In the genomic region with DNA sequence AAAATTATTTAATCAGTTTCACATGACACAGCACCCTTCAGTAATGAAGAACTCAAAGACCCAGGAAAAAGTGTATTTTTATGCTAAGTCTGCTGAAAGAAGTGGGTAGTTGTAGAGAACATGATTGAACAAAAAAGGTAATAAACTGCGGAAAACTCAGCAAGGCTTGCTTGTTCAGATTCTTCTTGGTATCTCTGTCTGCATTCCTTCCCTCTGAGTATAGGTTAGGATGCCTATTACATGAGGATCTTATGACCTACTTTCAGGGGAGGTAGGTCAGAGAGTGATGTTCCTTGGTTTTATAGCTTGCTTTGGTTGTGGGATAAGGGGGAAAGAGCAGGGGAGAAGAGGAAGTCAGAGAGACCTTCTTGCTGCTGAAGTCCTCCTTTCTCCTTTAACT, we compare ENCODE assay signal across 27 cellular contexts.
"Had no signal": no experiment of that assay in that cellular context is flagged by ENCODE, and none has a peak within 500 bp of the region (broad histone marks: within the 10 kb centered on the region; RNA-seq: fewer than 3 reads in every experiment).

No MANE protein-coding gene starts in this region.

- H3K27me3 Mint-ChIP-seq: activated CD4-positive, alpha-beta memory T cell treated with anti-CD3 and anti-CD28 coated beads, Interleukin-2, amount 10 ng/mL, durations not matched to agents 7 days and 5 days; activated CD4-positive, alpha-beta T cell treated with anti-CD3 and anti-CD28 coated beads, Interleukin-2, amount 10 ng/mL, durations not matched to agents 7 days and 5 days; activated naive CD8-positive, alpha-beta T cell; activated T-helper 17 cell treated with anti-CD3 and anti-CD28 coated beads, Interleukin-2, amount 50 U/mL, for 72 hours had no signal

- DNase-seq: activated CD4-positive, alpha-beta memory T cell treated with anti-CD3 and anti-CD28 coated beads, Interleukin-2, amount 10 ng/mL, durations not matched to agents 7 days and 5 days; activated CD4-positive, alpha-beta T cell treated with anti-CD3 and anti-CD28 coated beads for 1 hour; activated CD4-positive, alpha-beta T cell treated with anti-CD3 and anti-CD28 coated beads for 4 hours; activated CD4-positive, alpha-beta T cell treated with anti-CD3 and anti-CD28 coated beads, Interleukin-2, amount 10 ng/mL, durations not matched to agents 7 days and 5 days; activated CD4-positive, alpha-beta T cell treated with anti-CD3 and anti-CD28 coated beads, Interleukin-2, amount 50 U/mL, for 4 hours; activated CD8-positive, alpha-beta memory T cell treated with anti-CD3 and anti-CD28 coated beads for 24 hours; activated effector memory CD4-positive, alpha-beta T cell treated with Interleukin-2 at 50 U/mL for 16 hours; activated gamma-delta T cell treated with Interleukin-2 at 50 U/mL for 16 hours; activated naive CD4-positive, alpha-beta T cell treated with anti-CD3 and anti-CD28 coated beads, Interleukin-2, amount 50 U/mL, for 16 hours; activated naive CD4-positive, alpha-beta T cell treated with Interleukin-2 at 50 U/mL for 16 hours; activated T-cell treated with anti-CD3 and anti-CD28 coated beads, Interleukin-2, amount 50 U/mL, for 4 hours; amniotic stem cell; anterior cingulate cortex; body of pancreas; caudate nucleus; colonic mucosa; effector memory CD4-positive, alpha-beta T cell; endodermal cell; foreskin melanocyte; heart right ventricle; T-helper 2 cell had no signal

- H3K4me1 Mint-ChIP-seq: activated CD4-positive, alpha-beta memory T cell treated with anti-CD3 and anti-CD28 coated beads, Interleukin-2, amount 10 ng/mL, durations not matched to agents 7 days and 5 days; activated CD4-positive, alpha-beta T cell treated with anti-CD3 and anti-CD28 coated beads, Interleukin-2, amount 10 ng/mL, durations not matched to agents 7 days and 5 days; activated T-helper 17 cell treated with anti-CD3 and anti-CD28 coated beads, Interleukin-2, amount 50 U/mL, for 72 hours; endodermal cell; WTC11 had no signal

- H3K27ac Mint-ChIP-seq: activated CD4-positive, alpha-beta memory T cell treated with anti-CD3 and anti-CD28 coated beads, Interleukin-2, amount 10 ng/mL, durations not matched to agents 7 days and 5 days; activated CD4-positive, alpha-beta T cell treated with anti-CD3 and anti-CD28 coated beads, Interleukin-2, amount 10 ng/mL, durations not matched to agents 7 days and 5 days; activated naive CD8-positive, alpha-beta T cell; activated T-helper 17 cell treated with anti-CD3 and anti-CD28 coated beads, Interleukin-2, amount 50 U/mL, for 72 hours; endodermal cell; WTC11 had no signal

- H3K36me3 ChIP-seq: colonic mucosa, esophagus muscularis mucosa, gastroesophageal sphincter, heart right ventricle had no signal

- H3K27me3 ChIP-seq: body of pancreas, colonic mucosa, esophagus muscularis mucosa, gastroesophageal sphincter, heart right ventricle had no signal

- ATAC-seq: activated T-cell treated with anti-CD3 and anti-CD28 coated beads, Interleukin-2, amount 50 U/mL, for 4 hours; activated T-helper 17 cell treated with anti-CD3 and anti-CD28 coated beads, Interleukin-2, amount 50 U/mL, for 72 hours; body of pancreas; gastroesophageal sphincter; heart right ventricle; WTC11 had no signal

- H3K9me3 ChIP-seq: body of pancreas, colonic mucosa had no signal

- H3K4me3 Mint-ChIP-seq: activated CD4-positive, alpha-beta memory T cell treated with anti-CD3 and anti-CD28 coated beads, Interleukin-2, amount 10 ng/mL, durations not matched to agents 7 days and 5 days; activated CD4-positive, alpha-beta T cell treated with anti-CD3 and anti-CD28 coated beads, Interleukin-2, amount 10 ng/mL, durations not matched to agents 7 days and 5 days; activated naive CD8-positive, alpha-beta T cell; activated T-cell treated with anti-CD3 and anti-CD28 coated beads, Interleukin-2, amount 50 U/mL, for 4 hours; activated T-helper 17 cell treated with anti-CD3 and anti-CD28 coated beads, Interleukin-2, amount 50 U/mL, for 72 hours; endodermal cell; WTC11 had no signal

- H3K4me3 ChIP-seq: body of pancreas, colonic mucosa, esophagus muscularis mucosa, gastroesophageal sphincter, heart right ventricle had no signal

- H3K4me1 ChIP-seq: body of pancreas, colonic mucosa, esophagus muscularis mucosa, gastroesophageal sphincter, heart right ventricle had no signal

- H3K36me3 Mint-ChIP-seq: activated naive CD8-positive, alpha-beta T cell; WTC11 had no signal

- H3K27ac ChIP-seq: body of pancreas, colonic mucosa, esophagus muscularis mucosa, gastroesophageal sphincter, heart right ventricle, VCaP had no signal
